ENCODE assay signal across 1 cellular context in genomic region chr1:168476588-168477379, GRCh38.
TF ChIP-seq lines count a peak whose summit lies in the region.

No MANE protein-coding gene starts in this region.

TF ChIP-seq in HepG2, 621 proteins besides CTCF, POLR2A, EP300 and RAD21 (continued from another document):
- TF ChIP-seq, protein P1, sequence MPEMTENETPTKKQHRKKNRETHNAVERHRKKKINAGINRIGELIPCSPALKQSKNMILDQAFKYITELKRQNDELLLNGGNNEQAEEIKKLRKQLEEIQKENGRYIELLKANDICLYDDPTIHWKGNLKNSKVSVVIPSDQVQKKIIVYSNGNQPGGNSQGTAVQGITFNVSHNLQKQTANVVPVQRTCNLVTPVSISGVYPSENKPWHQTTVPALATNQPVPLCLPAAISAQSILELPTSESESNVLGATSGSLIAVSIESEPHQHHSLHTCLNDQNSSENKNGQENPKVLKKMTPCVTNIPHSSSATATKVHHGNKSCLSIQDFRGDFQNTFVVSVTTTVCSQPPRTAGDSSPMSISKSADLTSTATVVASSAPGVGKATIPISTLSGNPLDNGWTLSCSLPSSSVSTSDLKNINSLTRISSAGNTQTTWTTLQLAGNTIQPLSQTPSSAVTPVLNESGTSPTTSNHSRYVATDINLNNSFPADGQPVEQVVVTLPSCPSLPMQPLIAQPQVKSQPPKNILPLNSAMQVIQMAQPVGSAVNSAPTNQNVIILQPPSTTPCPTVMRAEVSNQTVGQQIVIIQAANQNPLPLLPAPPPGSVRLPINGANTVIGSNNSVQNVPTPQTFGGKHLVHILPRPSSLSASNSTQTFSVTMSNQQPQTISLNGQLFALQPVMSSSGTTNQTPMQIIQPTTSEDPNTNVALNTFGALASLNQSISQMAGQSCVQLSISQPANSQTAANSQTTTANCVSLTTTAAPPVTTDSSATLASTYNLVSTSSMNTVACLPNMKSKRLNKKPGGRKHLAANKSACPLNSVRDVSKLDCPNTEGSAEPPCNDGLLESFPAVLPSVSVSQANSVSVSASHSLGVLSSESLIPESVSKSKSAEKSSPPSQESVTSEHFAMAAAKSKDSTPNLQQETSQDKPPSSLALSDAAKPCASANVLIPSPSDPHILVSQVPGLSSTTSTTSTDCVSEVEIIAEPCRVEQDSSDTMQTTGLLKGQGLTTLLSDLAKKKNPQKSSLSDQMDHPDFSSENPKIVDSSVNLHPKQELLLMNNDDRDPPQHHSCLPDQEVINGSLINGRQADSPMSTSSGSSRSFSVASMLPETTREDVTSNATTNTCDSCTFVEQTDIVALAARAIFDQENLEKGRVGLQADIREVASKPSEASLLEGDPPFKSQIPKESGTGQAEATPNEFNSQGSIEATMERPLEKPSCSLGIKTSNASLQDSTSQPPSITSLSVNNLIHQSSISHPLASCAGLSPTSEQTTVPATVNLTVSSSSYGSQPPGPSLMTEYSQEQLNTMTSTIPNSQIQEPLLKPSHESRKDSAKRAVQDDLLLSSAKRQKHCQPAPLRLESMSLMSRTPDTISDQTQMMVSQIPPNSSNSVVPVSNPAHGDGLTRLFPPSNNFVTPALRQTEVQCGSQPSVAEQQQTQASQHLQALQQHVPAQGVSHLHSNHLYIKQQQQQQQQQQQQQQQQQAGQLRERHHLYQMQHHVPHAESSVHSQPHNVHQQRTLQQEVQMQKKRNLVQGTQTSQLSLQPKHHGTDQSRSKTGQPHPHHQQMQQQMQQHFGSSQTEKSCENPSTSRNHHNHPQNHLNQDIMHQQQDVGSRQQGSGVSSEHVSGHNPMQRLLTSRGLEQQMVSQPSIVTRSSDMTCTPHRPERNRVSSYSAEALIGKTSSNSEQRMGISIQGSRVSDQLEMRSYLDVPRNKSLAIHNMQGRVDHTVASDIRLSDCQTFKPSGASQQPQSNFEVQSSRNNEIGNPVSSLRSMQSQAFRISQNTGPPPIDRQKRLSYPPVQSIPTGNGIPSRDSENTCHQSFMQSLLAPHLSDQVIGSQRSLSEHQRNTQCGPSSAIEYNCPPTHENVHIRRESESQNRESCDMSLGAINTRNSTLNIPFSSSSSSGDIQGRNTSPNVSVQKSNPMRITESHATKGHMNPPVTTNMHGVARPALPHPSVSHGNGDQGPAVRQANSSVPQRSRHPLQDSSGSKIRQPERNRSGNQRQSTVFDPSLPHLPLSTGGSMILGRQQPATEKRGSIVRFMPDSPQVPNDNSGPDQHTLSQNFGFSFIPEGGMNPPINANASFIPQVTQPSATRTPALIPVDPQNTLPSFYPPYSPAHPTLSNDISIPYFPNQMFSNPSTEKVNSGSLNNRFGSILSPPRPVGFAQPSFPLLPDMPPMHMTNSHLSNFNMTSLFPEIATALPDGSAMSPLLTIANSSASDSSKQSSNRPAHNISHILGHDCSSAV (CRISPR knock-in tag; IDR thresholded peaks at IDR 0.05; ENCODE audit: borderline replicate concordance): no peak
